ENCODE assay signal across 8 cellular contexts in the genomic region with DNA sequence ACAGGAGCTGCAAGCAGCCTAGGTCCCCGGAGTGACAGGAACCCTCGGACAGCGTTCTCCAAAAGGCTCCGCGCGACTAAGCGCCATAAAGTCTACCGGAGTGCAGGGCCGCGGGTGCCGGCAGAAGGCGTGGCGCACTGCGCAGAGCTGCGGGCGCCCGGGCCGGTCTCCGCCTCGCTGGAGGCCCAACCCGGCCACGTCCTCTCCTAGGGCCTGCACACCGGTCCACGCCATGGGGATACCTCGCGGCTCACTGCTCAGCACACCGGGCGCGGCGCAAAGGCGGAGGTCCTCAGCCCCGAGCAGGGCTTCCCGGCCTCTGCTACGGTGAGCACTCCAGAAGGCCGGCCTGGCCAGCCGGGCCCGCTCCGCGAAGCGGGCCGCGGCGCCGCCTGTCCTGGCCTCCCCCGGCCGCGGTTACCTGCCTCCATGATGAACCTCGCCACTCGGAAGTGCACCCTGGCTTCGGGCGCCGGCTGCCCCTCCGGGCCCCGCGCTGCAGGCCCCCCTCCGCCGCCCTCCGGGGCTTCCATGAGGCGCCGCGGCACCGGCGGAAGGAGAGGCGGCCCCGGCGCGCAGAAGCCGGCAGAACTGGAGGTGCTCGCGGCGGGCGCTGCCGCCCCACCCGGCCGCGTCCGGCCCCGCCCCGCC. TPM values are rescaled to one million over a fixed set of nuclear protein-coding genes. Genes with fewer than 3 reads are reported as not detected.
A peak's percentile ranks its signal among the peaks of the same experiment; 100 is the strongest.
DNase-seq lines count a peak whose midpoint lies in the region; ATAC-seq and TF ChIP-seq lines count a peak whose summit lies in the region.

Gene CCNQ (minus strand): TSS at position 599 of the 651 bp plus-strand sequence. CDS start 66 bp downstream, at position 533.

- H3K4me2 ChIP-seq in neuronal stem cell (ENCODE audit: insufficient read depth, low read length, poor library complexity, severe bottlenecking): peak within 1 kb of the TSS; percentile 66

- no peak within 1 kb of the TSS for H2BK5ac ChIP-seq in neuronal stem cell (ENCODE audit: low read length)

- no peak within 1 kb of the TSS for H2AK5ac ChIP-seq in neuronal stem cell (ENCODE audit: low read depth, low read length)

- peak; percentile 68 for TF ChIP-seq POLR2A in GM18505 (IDR thresholded peaks at IDR 0.05; ENCODE audit: borderline replicate concordance, extremely low read depth, insufficient read depth, insufficient read length)

- in situ Hi-C loops in HAP-1 (cut with MboI; ENCODE audit: low sequenced_read_pairs): no loop called here

- H4K8ac ChIP-seq in neuronal stem cell (ENCODE audit: low read depth, low read length): no peak within 1 kb of the TSS

- H2AFZ ChIP-seq in neuronal stem cell (ENCODE audit: low read length): peak within 1 kb of the TSS; percentile 84

- H3K9ac ChIP-seq in neuronal stem cell (ENCODE audit: low read depth, low read length, poor library complexity): peak within 1 kb of the TSS; percentile 93

- H2BK120ac ChIP-seq in neuronal stem cell (ENCODE audit: low read depth, low read length): no peak within 1 kb of the TSS

- H3K4ac ChIP-seq in neuronal stem cell (ENCODE audit: low read length): no peak within 1 kb of the TSS

- H3K27me3 ChIP-seq in HAP-1 (ENCODE audit: low read depth): no peaks in the 10 kb centered on the region
- H3K27me3 ChIP-seq in MG63: no peaks in the 10 kb centered on the region
- H3K27me3 ChIP-seq in foreskin keratinocyte: no peaks in the 10 kb centered on the region
- H3K27me3 ChIP-seq in neuronal stem cell (ENCODE audit: control insufficient read depth in 3 of 3, insufficient read depth in 3 of 3, low read depth in 1 of 3, low read length in 3 of 3): peaks cover 0 to 19% (median 0%) of the 10 kb centered on the region in 3 experiments

- H3K14ac ChIP-seq in neuronal stem cell (ENCODE audit: low read length): no peak within 1 kb of the TSS

- DNase-seq in HAP-1 (ENCODE audit: low spot score in 2 of 2): peak; percentile 31 to 47
- peak; percentile 29 for DNase-seq in MG63
- peak; percentile 55 for DNase-seq in activated CD8-positive, alpha-beta memory T cell treated with anti-CD3 and anti-CD28 coated beads, Interleukin-2, amount 50 U/mL, for 48 hours
- DNase-seq in foreskin keratinocyte: peak in 1 of 2 donors; percentile 13
- DNase-seq in neuronal stem cell (ENCODE audit: low spot score): no peak
- no peak for DNase-seq in NK-92 (lab: John Stamatoyannopoulos, UW; ENCODE audit: unreplicated experiment)
- DNase-seq in midbrain (lab: John Stamatoyannopoulos, UW): no peak

- H3K36me3 ChIP-seq in HAP-1 (replicated peaks): peaks cover 38% of the 10 kb centered on the region
- H3K36me3 ChIP-seq in MG63: no peaks in the 10 kb centered on the region
- peaks cover 2 to 11% of the 10 kb centered on the region in 2 donors for H3K36me3 ChIP-seq in neuronal stem cell (replicated peaks in 1 of 2; ENCODE audit: control insufficient read depth in 2 of 2, insufficient read depth in 2 of 2, low read length in 2 of 2)

- ATAC-seq in GM18505 (IDR thresholded peaks at IDR 0.05; ENCODE audit: unreplicated experiment) (peak; percentile 50), foreskin keratinocyte (peak; percentile 58)

- H2BK12ac ChIP-seq in neuronal stem cell (ENCODE audit: low read length): no peak within 1 kb of the TSS

- H3K18ac ChIP-seq in neuronal stem cell (ENCODE audit: low read length): peak within 1 kb of the TSS; percentile 83

- no peak within 1 kb of the TSS for H2BK15ac ChIP-seq in neuronal stem cell (ENCODE audit: low read length)

- H4K91ac ChIP-seq in neuronal stem cell (ENCODE audit: low read depth, low read length, poor library complexity): no peak within 1 kb of the TSS

- peak within 1 kb of the TSS; percentile 28 for H3K27ac ChIP-seq in foreskin keratinocyte
- no peak within 1 kb of the TSS for H3K27ac ChIP-seq in neuronal stem cell (replicated peaks; ENCODE audit: low read length)

- H3K4me3 ChIP-seq in HAP-1 (peak within 1 kb of the TSS; percentile 78), MG63 (peak within 1 kb of the TSS; percentile 85), neuronal stem cell (ENCODE audit: low read length in 2 of 2) (peak within 1 kb of the TSS; percentile 67 to 95)

- H3K4me1 ChIP-seq in HAP-1: peaks cover 15% of the 10 kb centered on the region
- H3K4me1 ChIP-seq in foreskin keratinocyte: no peaks in the 10 kb centered on the region
- H3K4me1 ChIP-seq in neuronal stem cell (ENCODE audit: control insufficient read depth in 2 of 2, insufficient read depth in 1 of 2, low read depth in 1 of 2, low read length in 2 of 2): no peaks in the 10 kb centered on the region

- H3K9me3 ChIP-seq in HAP-1: peaks cover 6% of the 10 kb centered on the region; the same call in 1 of the 2 replicates
- no peaks in the 10 kb centered on the region for H3K9me3 ChIP-seq in MG63
- peaks cover 0 to 4% of the 10 kb centered on the region in 2 donors for H3K9me3 ChIP-seq in neuronal stem cell (replicated peaks in 1 of 2; ENCODE audit: control insufficient read depth in 2 of 2, insufficient read depth in 1 of 2, low read depth in 1 of 2, low read length in 2 of 2)

- H3K79me1 ChIP-seq in neuronal stem cell (ENCODE audit: low read depth, low read length): peaks cover 6% of the 10 kb centered on the region

- no CpG with 5 or more reads among the region's 79 CpGs for WGBS in neuronal stem cell (ENCODE audit: extremely low coverage in 2 of 2, insufficient read length in 2 of 2, insufficient replicate concordance in 1 of 2), 2 donors

- no peak within 1 kb of the TSS for H3K23ac ChIP-seq in neuronal stem cell (ENCODE audit: low read depth, low read length, poor library complexity)

- no peak for TF ChIP-seq CTCF in foreskin keratinocyte (conservative IDR thresholded peaks at IDR 0.05)

RNA-seq across cellular contexts. Expression of gene CCNQ, which starts in this region (rescaled TPM):
- 47.7 and 73.2 TPM in 2 replicates for total RNA-seq in MG63 (2014; rRNA removed; shearing (Covaris generic); ENCODE audit: low replicate concordance)
- total RNA-seq in foreskin keratinocyte: 39.9 and 49.6 TPM in 2 replicates
- 46.9 and 57.6 TPM in 2 replicates for polyA plus RNA-seq in foreskin keratinocyte
- 24.9 TPM for polyA plus RNA-seq in neuronal stem cell (2013, experiment 1 of 2)
- polyA plus RNA-seq in neuronal stem cell (2013, experiment 2 of 2): 25.1 TPM

Comparison
In these comparisons a context has a peak if more than half of its experiments do, and no peak if none do; other contexts are left out.
1. DNase-seq: peak in HAP-1 (2 of 2), MG63 (single experiment) and activated CD8-positive, alpha-beta memory T cell treated with anti-CD3 and anti-CD28 coated beads, Interleukin-2, amount 50 U/mL, for 48 hours (single experiment); none in neuronal stem cell (single experiment), NK-92 (single experiment) and midbrain (single experiment).
2. Peak in every context shown above with its lines, with median percentiles within 50 percentile points of each other: H3K4me3 ChIP-seq.